In the genomic region with DNA sequence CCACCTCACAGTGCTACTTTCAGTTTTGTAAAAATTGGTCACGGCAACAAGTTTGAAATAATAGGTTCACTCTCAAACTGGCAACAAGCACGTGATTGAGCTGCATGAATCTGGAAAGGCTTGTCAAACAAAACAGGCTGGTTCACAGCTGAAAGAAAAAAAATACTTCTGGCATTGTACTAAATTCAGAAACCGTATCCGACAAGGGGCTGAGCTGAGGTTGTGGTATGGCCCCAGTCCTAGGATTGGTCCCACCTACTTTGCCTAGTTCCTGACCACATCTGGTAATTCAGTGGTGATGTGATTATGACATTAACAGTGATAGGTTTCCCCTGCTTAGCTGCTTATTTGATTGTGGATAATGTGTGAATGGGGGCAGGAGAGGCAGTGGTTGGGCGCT, we compare ENCODE assay signal across 16 cellular contexts.
A peak's percentile ranks its signal among the peaks of the same experiment; 100 is the strongest.
DNase-seq lines count a peak whose midpoint lies in the region; ATAC-seq and TF ChIP-seq lines count a peak whose summit lies in the region.
"Had no signal": no experiment of that assay in that cellular context is flagged by ENCODE, and none has a peak within 500 bp of the region (broad histone marks: within the 10 kb centered on the region; RNA-seq: fewer than 3 reads in every experiment).

No MANE protein-coding gene starts in this region.

- H3K4me1 ChIP-seq in adipocyte (ENCODE audit: control insufficient read depth, insufficient read depth, low read length), result peaks cover 31% of the 10 kb centered on the region
- peaks cover 0 to 54% (median 11%) of the 10 kb centered on the region in 3 donors for H3K4me1 ChIP-seq in gastroesophageal sphincter
- H3K4me1 ChIP-seq in tibial artery, result peaks cover 0 to 37% (median 9%) of the 10 kb centered on the region in 4 donors
- no peaks in the 10 kb centered on the region for H3K4me1 ChIP-seq in adrenal gland (replicated peaks in 1 of 2)
- H3K4me1 ChIP-seq: Caco-2 had no signal

- TF ChIP-seq CTCF in gastroesophageal sphincter (IDR thresholded peaks at IDR 0.05), result no peak
- TF ChIP-seq CTCF in tibial artery (IDR thresholded peaks at IDR 0.05), result no peak
- TF ChIP-seq CTCF in adrenal gland (IDR thresholded peaks at IDR 0.05), result no peak

- 36 to 60% methylated on average over 3 to 5 of the region's 5 CpGs for WGBS in gastroesophageal sphincter (ENCODE audit: low coverage in 1 of 2), 2 donors
- 76 to 90% (median 90%) methylated on average over 5 of the region's 5 CpGs for WGBS in adrenal gland, 4 donors

- intact Hi-C loops in tibial artery (cut with DNase I; ENCODE audit: low total_unique reads) (no loop called here), adrenal gland (cut with DNase I) (no loop called here)

- TF ChIP-seq POLR2A in gastroesophageal sphincter (IDR thresholded peaks at IDR 0.05), result no peak
- TF ChIP-seq POLR2A in adrenal gland (IDR thresholded peaks at IDR 0.05), result no peak

- H3K36me3 ChIP-seq in adipocyte (ENCODE audit: control insufficient read depth, insufficient read depth, low read length, severe bottlenecking) (no peaks in the 10 kb centered on the region), gastroesophageal sphincter (no peaks in the 10 kb centered on the region), tibial artery (no peaks in the 10 kb centered on the region), adrenal gland (replicated peaks in 1 of 2) (no peaks in the 10 kb centered on the region)

- no peaks in the 10 kb centered on the region for H3K9me3 ChIP-seq in adipocyte (ENCODE audit: control insufficient read depth, low read length)
- no peaks in the 10 kb centered on the region for H3K9me3 ChIP-seq in gastroesophageal sphincter
- H3K9me3 ChIP-seq in tibial artery, result no peaks in the 10 kb centered on the region
- no peaks in the 10 kb centered on the region for H3K9me3 ChIP-seq in adrenal gland (replicated peaks in 1 of 3)
- H3K9me3 ChIP-seq: Caco-2, SJCRH30 had no signal

- peak overlapping the region; percentile 15 to 51 (median 40) for H3K27ac ChIP-seq in gastroesophageal sphincter
- peak overlapping the region; percentile 18 to 32 for H3K27ac ChIP-seq in tibial artery
- H3K27ac ChIP-seq in adrenal gland, result no peak overlapping the region
- H3K27ac ChIP-seq: 22Rv1, SJCRH30 had no signal

- TF ChIP-seq EP300 in gastroesophageal sphincter (IDR thresholded peaks at IDR 0.05), result no peak

- DNase-seq in NCI-H345 (lab: John Stamatoyannopoulos, UW) (peak; percentile 34), NCI-H345 treated with DMSO at 0.1 percent for 48 hours (lab: John Stamatoyannopoulos, UW; ENCODE audit: unreplicated experiment) (no peak), adipocyte (ENCODE audit: low read depth) (peak; percentile 54), tibial artery (no peak), adrenal gland (no peak)
- DNase-seq: activated CD4-positive, alpha-beta T cell treated with anti-CD3 and anti-CD28 coated beads, Interleukin-2, amount 50 U/mL, for 48 hours; anterior cingulate cortex; Caco-2; natural killer cell; NCI-H2081; stimulated activated CD4-positive, alpha-beta T cell treated with anti-CD3 and anti-CD28 coated beads, Interleukin-4, amount 100 ng/mL, for 1 hour had no signal

- H3K4me3 ChIP-seq in adipocyte (ENCODE audit: low read length) (no peak overlapping the region), gastroesophageal sphincter (peak overlapping the region in 1 of 2 donors; percentile 7), tibial artery (peak overlapping the region; percentile 10 to 24), adrenal gland (no peak overlapping the region)
- H3K4me3 ChIP-seq: SJCRH30 had no signal

- no peak overlapping the region for H3K9ac ChIP-seq in adipocyte (ENCODE audit: low read length)

- ATAC-seq in gastroesophageal sphincter (no peak), GM19455 (IDR thresholded peaks at IDR 0.05; ENCODE audit: unreplicated experiment) (no peak)
- ATAC-seq in activated CD4-positive, CD25-positive, alpha-beta regulatory T cell treated with anti-CD3 and anti-CD28 coated beads, Interleukin-2, amount 50 U/mL, for 24 hours, result no peak
- ATAC-seq: natural killer cell had no signal

- no peaks in the 10 kb centered on the region for H3K27me3 ChIP-seq in adipocyte (replicated peaks; ENCODE audit: control insufficient read depth, insufficient read depth, low read length)
- H3K27me3 ChIP-seq in gastroesophageal sphincter, result no peaks in the 10 kb centered on the region
- no peaks in the 10 kb centered on the region for H3K27me3 ChIP-seq in tibial artery
- H3K27me3 ChIP-seq in adrenal gland, result no peaks in the 10 kb centered on the region
- H3K27me3 ChIP-seq: SJCRH30 had no signal

Comparison
In these comparisons a context has a peak if more than half of its experiments do, and no peak if none do; other contexts are left out.
1. DNase-seq: peak in NCI-H345 (single experiment) and adipocyte (single experiment); none in NCI-H345 treated with DMSO at 0.1 percent for 48 hours (single experiment), tibial artery (0 of 2) and adrenal gland (0 of 7).
2. H3K4me3 ChIP-seq: peak in tibial artery (2 of 2); none in adipocyte (single experiment) and adrenal gland (0 of 4).
3. H3K27ac ChIP-seq: peak in gastroesophageal sphincter (4 of 4) and tibial artery (2 of 2); none in adrenal gland (0 of 5).